9 cellular contexts compared by ENCODE assay signal in genomic region chr3:184261270-184262165, GRCh38. TPM values are rescaled to one million over a fixed set of nuclear protein-coding genes. Genes with fewer than 3 reads are reported as not detected.
DNase-seq lines count a peak whose midpoint lies in the region; ATAC-seq and TF ChIP-seq lines count a peak whose summit lies in the region.
"Had no signal": no experiment of that assay in that cellular context is flagged by ENCODE, and none has a peak within 500 bp of the region (broad histone marks: within the 10 kb centered on the region; RNA-seq: fewer than 3 reads in every experiment).

Gene CAMK2N2 (minus strand): TSS chr3:184261553. CDS start chr3:184261285, 268 bp downstream.

- WGBS in psoas muscle, 3 donors = 0 to 1% (median 1%) methylated on average over 48 to 90 of the region's 91 CpGs

- H3K27ac ChIP-seq in ascending aorta (no peak within 1 kb of the TSS), psoas muscle (no peak within 1 kb of the TSS)

- H3K4me3 ChIP-seq in ascending aorta (peak within 1 kb of the TSS; percentile 54 to 72), psoas muscle (peak within 1 kb of the TSS; percentile 58)

- H3K4me1 ChIP-seq in ascending aorta = peaks cover 14 to 21% of the 10 kb centered on the region in 2 donors
- H3K4me1 ChIP-seq in psoas muscle = peaks cover 18% of the 10 kb centered on the region

- H3K36me3 ChIP-seq in ascending aorta = no peaks in the 10 kb centered on the region
- H3K36me3 ChIP-seq in psoas muscle (ENCODE audit: insufficient read depth in 1 of 2, low read depth in 1 of 2) = no peaks in the 10 kb centered on the region

- H3K9me3 ChIP-seq in ascending aorta (no peaks in the 10 kb centered on the region), psoas muscle (no peaks in the 10 kb centered on the region)

- H3K27me3 ChIP-seq in ascending aorta = peaks cover 26% of the 10 kb centered on the region
- H3K27me3 ChIP-seq in psoas muscle (ENCODE audit: insufficient read depth in 3 of 3, low read length in 2 of 3) = peaks cover 2 to 73% (median 11%) of the 10 kb centered on the region in 3 donors

- peak; percentile 66 for DNase-seq in AG08395 (ENCODE audit: low spot score)
- DNase-seq in NCI-H1436 treated with DMSO at 0.1 percent for 48 hours (lab: John Stamatoyannopoulos, UW) = peak; percentile 76
- DNase-seq in SW 1271 (lab: John Stamatoyannopoulos, UW) = peak; percentile 73 to 89
- no peak for DNase-seq in ascending aorta (ENCODE audit: low spot score in 2 of 2)
- DNase-seq in hepatic stellate cell (ENCODE audit: low spot score) = peak; percentile 79
- peak; percentile 66 to 68 for DNase-seq in psoas muscle

- intact Hi-C loops in ascending aorta (cut with DNase I) = no loop called here
- intact Hi-C loops in psoas muscle (cut with DNase I) = no loop called here

- ATAC-seq in GM21360 (IDR thresholded peaks at IDR 0.05; ENCODE audit: unreplicated experiment) (peak; percentile 46), psoas muscle (peak; percentile 57 to 76 (median 68)), HG03159 (IDR thresholded peaks at IDR 0.05; ENCODE audit: unreplicated experiment) (no peak)

- no peak for TF ChIP-seq CTCF in ascending aorta (IDR thresholded peaks at IDR 0.05)
- no peak for TF ChIP-seq CTCF in psoas muscle (IDR thresholded peaks at IDR 0.05)

RNA-seq across cellular contexts. Expression of gene CAMK2N2, which starts in this region (rescaled TPM):
- total RNA-seq in ascending aorta (not detected), psoas muscle (not detected)
- under 1 TPM in 2 of 3 donors, not detected in 1; 0.01 to 0.52 TPM for polyA plus RNA-seq in psoas muscle
- total RNA-seq: pulmonary artery endothelial cell had no signal

Comparison
In these comparisons a context has a peak if more than half of its experiments do, and no peak if none do; other contexts are left out.
1. Peak in DNase-seq, ATAC-seq and H3K4me3 ChIP-seq in psoas muscle; RNA of the gene not detected or under 1 TPM.
2. DNase-seq: peak in AG08395 (single experiment), NCI-H1436 treated with DMSO at 0.1 percent for 48 hours (single experiment), SW 1271 (2 of 2) and hepatic stellate cell (single experiment); none in ascending aorta (0 of 2).